In genomic region chr20:19785173-19785799, GRCh38 we compare ENCODE assay signal across 9 cellular contexts. TPM values are rescaled to one million over a fixed set of nuclear protein-coding genes. Genes with fewer than 3 reads are reported as not detected.
DNase-seq lines count a peak whose midpoint lies in the region; ATAC-seq and TF ChIP-seq lines count a peak whose summit lies in the region.
"Had no signal": no experiment of that assay in that cellular context is flagged by ENCODE, and none has a peak within 500 bp of the region (broad histone marks: within the 10 kb centered on the region; RNA-seq: fewer than 3 reads in every experiment).

No MANE protein-coding gene starts in this region.

- TF ChIP-seq CTCF in VCaP (conservative IDR thresholded peaks at IDR 0.05), result peak; percentile 43

- DNase-seq in glomerular visceral epithelial cell (ENCODE audit: extremely low spot score), result peak; percentile 17
- peak; percentile 64 for DNase-seq in pons (ENCODE audit: low spot score)
- DNase-seq in cerebellar cortex (ENCODE audit: low spot score), result no peak
- DNase-seq in activated CD8-positive, alpha-beta memory T cell treated with anti-CD3 and anti-CD28 coated beads for 24 hours, result no peak
- DNase-seq: stimulated activated naive CD4-positive, alpha-beta T cell had no signal

- peak overlapping the region in 1 of 11 experiments; percentile 4; a peak in 1 of 22 replicates for H3K9ac ChIP-seq in BLaER1 treated with 17β-estradiol and CSF1 and Interleukin-3, amounts not matched to agents 10 nM and 100 nM

- no peaks in the 10 kb centered on the region for H3K27me3 ChIP-seq in BLaER1 treated with 17β-estradiol and CSF1 and Interleukin-3, amounts not matched to agents 10 nM and 100 nM

- no peak overlapping the region for H3K4me3 ChIP-seq in BLaER1 treated with 17β-estradiol and CSF1 and Interleukin-3, amounts not matched to agents 10 nM and 100 nM

- ATAC-seq in esophagus mucosa (no peak), HG03432 (IDR thresholded peaks at IDR 0.05; ENCODE audit: unreplicated experiment) (no peak)

- H3K36me3 ChIP-seq in BLaER1 treated with 17β-estradiol and CSF1 and Interleukin-3, amounts not matched to agents 10 nM and 100 nM, result peaks cover 0 to 8% (median 0%) of the 10 kb centered on the region in 11 experiments; a peak in 3 of 22 replicates

- peaks cover 6 to 34% (median 19%) of the 10 kb centered on the region in 11 experiments; a peak in 19 of 22 replicates for H3K9me3 ChIP-seq in BLaER1 treated with 17β-estradiol and CSF1 and Interleukin-3, amounts not matched to agents 10 nM and 100 nM (replicated peaks in 1 of 11)

- peaks cover 37 to 44% (median 39%) of the 10 kb centered on the region in 10 experiments for H3K4me1 ChIP-seq in BLaER1 treated with 17β-estradiol and CSF1 and Interleukin-3, amounts not matched to agents 10 nM and 100 nM

- peaks cover 0 to 28% (median 0%) of the 10 kb centered on the region in 11 experiments; a peak in 3 of 22 replicates for H4K20me1 ChIP-seq in BLaER1 treated with 17β-estradiol and CSF1 and Interleukin-3, amounts not matched to agents 10 nM and 100 nM

- H3K27ac ChIP-seq in BLaER1 treated with 17β-estradiol and CSF1 and Interleukin-3, amounts not matched to agents 10 nM and 100 nM, result peak overlapping the region in 7 of 11 experiments; percentile 0 to 43 (median 32); a peak in 11 of 22 replicates
- peak overlapping the region; percentile 90 for H3K27ac ChIP-seq in VCaP

- H3K4me2 ChIP-seq in BLaER1 treated with 17β-estradiol and CSF1 and Interleukin-3, amounts not matched to agents 10 nM and 100 nM, result peak overlapping the region; percentile 4 to 76 (median 67); a peak in 19 of 22 replicates

RNA-seq across cellular contexts. Expression of gene RIN2, which starts 27.2 kb away (rescaled TPM):
- 42.3 TPM for total RNA-seq in esophagus mucosa

Comparison
In these comparisons a context has a peak if more than half of its experiments do, and no peak if none do; other contexts are left out.
1. DNase-seq: peak in glomerular visceral epithelial cell (single experiment) and pons (single experiment); none in cerebellar cortex (single experiment) and activated CD8-positive, alpha-beta memory T cell treated with anti-CD3 and anti-CD28 coated beads for 24 hours (single experiment).